Comparison of ENCODE assay signal across 1 cellular context in genomic region chr3:121648219-121648958, GRCh38.
TF ChIP-seq lines count a peak whose summit lies in the region.

No MANE protein-coding gene starts in this region.

TF ChIP-seq in GM23338, 12 proteins besides CTCF, POLR2A, EP300 and RAD21 (continued from another document):
- no peak for TF ChIP-seq ZNF462 (CRISPR knock-in tag; IDR thresholded peaks at IDR 0.05)
- TF ChIP-seq REST (IDR thresholded peaks at IDR 0.05; ENCODE audit: unreplicated experiment), result no peak
- no peak for TF ChIP-seq ZNF114 (CRISPR knock-in tag; IDR thresholded peaks at IDR 0.05)
- no peak for TF ChIP-seq CREB1 (CRISPR knock-in tag; IDR thresholded peaks at IDR 0.05; ENCODE audit: low read depth)
- TF ChIP-seq NANOG (IDR thresholded peaks at IDR 0.05; ENCODE audit: borderline replicate concordance), result no peak
- TF ChIP-seq JUNB (IDR thresholded peaks at IDR 0.05; ENCODE audit: unreplicated experiment), result no peak
- TF ChIP-seq EZH2phosphoT487 (IDR thresholded peaks at IDR 0.05; ENCODE audit: unreplicated experiment), result no peak
- TF ChIP-seq POLR2AphosphoS5 (IDR thresholded peaks at IDR 0.05; ENCODE audit: low read depth), result no peak
- TF ChIP-seq EZH2 (IDR thresholded peaks at IDR 0.05; ENCODE audit: low read depth, unreplicated experiment), result no peak
